ENCODE assay signal across 17 cellular contexts in the genomic region with DNA sequence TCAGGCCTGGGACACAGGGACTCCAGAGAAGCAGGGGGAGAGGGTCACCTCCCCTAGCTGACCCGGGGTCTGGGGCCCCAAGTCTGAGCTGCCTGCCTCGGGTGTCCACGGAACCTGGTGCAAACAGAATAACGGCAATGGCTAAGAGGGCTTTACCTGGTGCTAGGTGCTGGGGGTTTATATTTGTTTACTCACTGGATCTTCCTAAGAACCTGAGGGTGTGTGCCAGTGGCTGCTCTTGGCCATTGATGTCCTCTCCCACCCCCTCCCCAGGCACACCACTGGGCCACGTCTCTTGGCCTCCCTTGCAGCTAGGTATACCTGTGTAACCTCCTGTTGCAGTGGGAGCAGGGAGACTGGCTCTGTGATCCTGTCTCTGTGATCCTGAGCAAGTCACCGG.
"Had no signal": no experiment of that assay in that cellular context is flagged by ENCODE, and none has a peak within 500 bp of the region (broad histone marks: within the 10 kb centered on the region; RNA-seq: fewer than 3 reads in every experiment).

No MANE protein-coding gene starts in this region.

- DNase-seq: cerebellar nuclear complex; dermis blood vessel endothelial cell; foreskin melanocyte; kidney glomerular epithelial cell; midbrain; sigmoid colon; stimulated activated naive CD4-positive, alpha-beta T cell; stomach; substantia nigra; trophoblast cell had no signal

- H3K27ac Mint-ChIP-seq: natural killer cell treated with Interleukin-12 subunit alpha and Interleukin-12 subunit beta and Interleukin-15 and Interleukin-18, amount 100 ng/mL, for 72 hours had no signal

- FAIRE-seq: colon, endothelial cell of umbilical vein, urothelium cell line had no signal

- H3K27ac ChIP-seq: hepatocyte, neutrophil, sigmoid colon, stomach had no signal

- H3K4me3 Mint-ChIP-seq: natural killer cell treated with Interleukin-12 subunit alpha and Interleukin-12 subunit beta and Interleukin-15 and Interleukin-18, amount 100 ng/mL, for 72 hours had no signal

- H3K4me1 ChIP-seq: stomach had no signal

- H3K9me3 Mint-ChIP-seq: natural killer cell treated with Interleukin-12 subunit alpha and Interleukin-12 subunit beta and Interleukin-15 and Interleukin-18, amount 100 ng/mL, for 72 hours had no signal

- H2AFZ ChIP-seq: hepatocyte had no signal

- H3K36me3 Mint-ChIP-seq: natural killer cell treated with Interleukin-12 subunit alpha and Interleukin-12 subunit beta and Interleukin-15 and Interleukin-18, amount 100 ng/mL, for 72 hours had no signal

- H3K36me3 ChIP-seq: neutrophil, sigmoid colon, stomach had no signal

- H3K9me3 ChIP-seq: neutrophil, stomach had no signal

- H3K27me3 ChIP-seq: hepatocyte had no signal

- H3K4me2 ChIP-seq: hepatocyte had no signal

- H3K4me3 ChIP-seq: hepatocyte, sigmoid colon, skin epidermis, stomach had no signal
